Comparison of ENCODE assay signal across 22 cellular contexts in genomic region chr3:171865191-171865865, GRCh38. TPM values are rescaled to one million over a fixed set of nuclear protein-coding genes. Genes with fewer than 3 reads are reported as not detected.
DNase-seq lines count a peak whose midpoint lies in the region; ATAC-seq and TF ChIP-seq lines count a peak whose summit lies in the region.
"Had no signal": no experiment of that assay in that cellular context is flagged by ENCODE, and none has a peak within 500 bp of the region (broad histone marks: within the 10 kb centered on the region; RNA-seq: fewer than 3 reads in every experiment).

No MANE protein-coding gene starts in this region.

- no peak overlapping the region for H3K4me2 ChIP-seq in mesenchymal stem cell (ENCODE audit: low read length, poor library complexity, severe bottlenecking)
- H3K4me2 ChIP-seq: BLaER1 had no signal

- H3K18ac ChIP-seq in mesenchymal stem cell (ENCODE audit: low read depth in 1 of 2, low read length in 2 of 2): peak overlapping the region in 1 of 2 experiments; percentile 7

- H2BK120ac ChIP-seq in mesenchymal stem cell (ENCODE audit: low read depth, low read length): no peak overlapping the region

- no peak overlapping the region for H3K9ac ChIP-seq in mesenchymal stem cell (ENCODE audit: low read length)
- H3K9ac ChIP-seq: BLaER1 had no signal

- intact Hi-C loops in upper lobe of right lung (cut with DNase I): no loop called here
- intact Hi-C loops in esophagus muscularis mucosa (cut with DNase I): no loop called here

- 57% methylated on average over 3 of the region's 5 CpGs for WGBS in mesenchymal stem cell
- WGBS in esophagus muscularis mucosa: 75% methylated on average over 5 of the region's 5 CpGs

- H2AK5ac ChIP-seq in mesenchymal stem cell (ENCODE audit: low read length, severe bottlenecking): peak overlapping the region; percentile 40

- H3K79me1 ChIP-seq in mesenchymal stem cell (replicated peaks; ENCODE audit: low read length, poor library complexity, severe bottlenecking): no peaks in the 10 kb centered on the region

- no peak for TF ChIP-seq EP300 in esophagus muscularis mucosa (IDR thresholded peaks at IDR 0.05)

- H3K4me1 ChIP-seq in mesenchymal stem cell (ENCODE audit: control insufficient read depth, insufficient read depth, low read depth, low read length) (peaks cover 2% of the 10 kb centered on the region), upper lobe of right lung (peaks cover 12% of the 10 kb centered on the region), esophagus muscularis mucosa (peaks cover 12 to 18% (median 15%) of the 10 kb centered on the region in 4 donors)

- H2BK5ac ChIP-seq in mesenchymal stem cell (ENCODE audit: low read depth, low read length, poor library complexity, severe bottlenecking): no peak overlapping the region

- H4K91ac ChIP-seq in mesenchymal stem cell (ENCODE audit: low read length): peak overlapping the region; percentile 52

- H3K9me3 ChIP-seq in mesenchymal stem cell (ENCODE audit: control insufficient read depth, low read length) (no peaks in the 10 kb centered on the region), upper lobe of right lung (no peaks in the 10 kb centered on the region), esophagus muscularis mucosa (no peaks in the 10 kb centered on the region)
- H3K9me3 ChIP-seq: SJSA1 had no signal

- no peak overlapping the region for H2AFZ ChIP-seq in mesenchymal stem cell (ENCODE audit: low read depth, low read length)

- TF ChIP-seq POLR2A in esophagus muscularis mucosa (IDR thresholded peaks at IDR 0.05; ENCODE audit: low read depth): no peak

- H3K27ac ChIP-seq in mesenchymal stem cell (ENCODE audit: low read length, poor library complexity, severe bottlenecking) (no peak overlapping the region), upper lobe of right lung (no peak overlapping the region), esophagus muscularis mucosa (replicated peaks in 1 of 4) (no peak overlapping the region)
- H3K27ac ChIP-seq: BLaER1, SJSA1 had no signal

- H3K4ac ChIP-seq in mesenchymal stem cell (ENCODE audit: low read depth in 1 of 2, low read length in 2 of 2): peak overlapping the region in 1 of 2 experiments; percentile 47

- no peak overlapping the region for H3K14ac ChIP-seq in mesenchymal stem cell (ENCODE audit: low read length in 2 of 2)

- H4K8ac ChIP-seq in mesenchymal stem cell (ENCODE audit: low read length): no peak overlapping the region

- no peak overlapping the region for H2BK15ac ChIP-seq in mesenchymal stem cell (ENCODE audit: low read depth, poor library complexity, severe bottlenecking)

- peak; percentile 49 for ATAC-seq in upper lobe of right lung
- ATAC-seq: CD8-positive, alpha-beta T cell; GM12878; PC-3 had no signal

- peak; percentile 35 for DNase-seq in SKM-1 treated with dmso at 0.1 percent for 144 hours (lab: John Stamatoyannopoulos, UW; ENCODE audit: unreplicated experiment)
- DNase-seq in SKM-1 (lab: John Stamatoyannopoulos, UW; ENCODE audit: unreplicated experiment): no peak
- DNase-seq in dermis microvascular lymphatic vessel endothelial cell (ENCODE audit: low read depth in 2 of 2): peak; percentile 51 to 85
- peak; percentile 53 for DNase-seq in mesenchymal stem cell
- DNase-seq in upper lobe of right lung: no peak
- no peak for DNase-seq in esophagus muscularis mucosa (ENCODE audit: extremely low spot score)
- no peak for DNase-seq in T-helper 2 cell
- DNase-seq in GF-D8 (lab: John Stamatoyannopoulos, UW): no peak
- DNase-seq: 8988T; CD8-positive, alpha-beta T cell; DMS79; HFFc6; NCI-H1048; NCI-H1436 treated with DMSO at 0.1 percent for 48 hours; NCI-H2081; NCI-H748 treated with DMSO at 0.1 percent for 48 hours; PC-3 had no signal

- no peaks in the 10 kb centered on the region for H3K27me3 ChIP-seq in mesenchymal stem cell (ENCODE audit: control insufficient read depth in 1 of 2, insufficient read depth in 1 of 2, low read length in 2 of 2)
- no peaks in the 10 kb centered on the region for H3K27me3 ChIP-seq in upper lobe of right lung
- no peaks in the 10 kb centered on the region for H3K27me3 ChIP-seq in esophagus muscularis mucosa
- H3K27me3 ChIP-seq: BLaER1, SJSA1 had no signal

- H3K4me3 ChIP-seq in mesenchymal stem cell (ENCODE audit: insufficient read depth in 1 of 2, low read depth in 1 of 2, low read length in 2 of 2) (no peak overlapping the region), upper lobe of right lung (no peak overlapping the region), esophagus muscularis mucosa (no peak overlapping the region)
- H3K4me3 ChIP-seq: BLaER1, GM12878, SJSA1 had no signal

- TF ChIP-seq CTCF in upper lobe of right lung (IDR thresholded peaks at IDR 0.05) (no peak), esophagus muscularis mucosa (IDR thresholded peaks at IDR 0.05) (no peak)

- no peak overlapping the region for H3K23ac ChIP-seq in mesenchymal stem cell (ENCODE audit: low read length in 2 of 2)

- peak overlapping the region in 1 of 2 experiments; percentile 70 for H2BK12ac ChIP-seq in mesenchymal stem cell (ENCODE audit: low read length in 2 of 2)

- H3K36me3 ChIP-seq in mesenchymal stem cell (ENCODE audit: control insufficient read depth in 1 of 2, insufficient read depth in 2 of 2, low read depth in 1 of 2, low read length in 2 of 2) (no peaks in the 10 kb centered on the region), upper lobe of right lung (no peaks in the 10 kb centered on the region), esophagus muscularis mucosa (no peaks in the 10 kb centered on the region)
- H3K36me3 ChIP-seq: BLaER1, SJSA1 had no signal

RNA-seq across cellular contexts. Expression of gene TMEM212, which starts 22.2 kb away (rescaled TPM):
- not detected in 2 replicates for total RNA-seq in dermis microvascular lymphatic vessel endothelial cell
- 0.06 TPM for polyA plus RNA-seq in mesenchymal stem cell (2013, experiment 1 of 2)
- polyA plus RNA-seq in mesenchymal stem cell (2013, experiment 2 of 2): not detected
- not detected for total RNA-seq in upper lobe of right lung
- total RNA-seq in esophagus muscularis mucosa: not detected
- total RNA-seq: CD8-positive, alpha-beta T cell; GM12878; HFFc6; NCI-H460; PC-3; SJSA1 had no signal
- polyA plus RNA-seq: GM12878, IgD-negative memory B cell had no signal

RNA-seq across cellular contexts. Expression of gene PLD1, which starts 55.0 kb away (rescaled TPM):
- total RNA-seq in dermis microvascular lymphatic vessel endothelial cell (62.2 and 89.2 TPM in 2 replicates), upper lobe of right lung (25.4 TPM), esophagus muscularis mucosa (10 to 100 TPM; 12.4 to 21.1 (median 18.5) TPM)
- 18.9 TPM for polyA plus RNA-seq in mesenchymal stem cell (2013, experiment 1 of 2)
- 18.3 TPM for polyA plus RNA-seq in mesenchymal stem cell (2013, experiment 2 of 2)
- polyA plus RNA-seq: IgD-negative memory B cell had no signal

Comparison
In these comparisons a context has a peak if more than half of its experiments do, and no peak if none do; other contexts are left out.
1. DNase-seq: peak in SKM-1 treated with dmso at 0.1 percent for 144 hours (single experiment), dermis microvascular lymphatic vessel endothelial cell (2 of 2) and mesenchymal stem cell (single experiment); none in SKM-1 (single experiment), upper lobe of right lung (single experiment), esophagus muscularis mucosa (single experiment), T-helper 2 cell (0 of 5) and GF-D8 (single experiment).